Comparison of ENCODE assay signal across 12 cellular contexts in the genomic region with DNA sequence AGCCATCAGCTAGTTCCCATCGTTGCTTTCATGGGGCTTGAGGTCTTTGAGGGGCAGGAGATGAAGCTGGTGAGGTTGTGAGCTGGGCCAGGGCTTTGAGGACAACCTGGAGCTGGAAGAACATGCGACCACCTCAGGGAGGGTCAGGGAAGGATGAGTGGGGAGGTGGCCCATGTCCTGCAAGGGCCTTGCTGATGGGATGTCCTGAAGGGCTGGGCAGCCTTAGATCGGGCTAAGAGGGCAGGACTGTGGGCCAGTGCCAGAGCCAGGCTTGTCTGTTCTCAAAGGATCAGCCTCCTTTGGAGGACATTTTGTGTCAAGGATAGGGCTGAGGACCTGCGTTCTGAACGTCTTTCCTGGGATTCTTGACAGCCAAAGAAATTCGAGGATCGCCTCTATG. TPM values are rescaled to one million over a fixed set of nuclear protein-coding genes. Genes with fewer than 3 reads are reported as not detected.
DNase-seq lines count a peak whose midpoint lies in the region; TF ChIP-seq lines count a peak whose summit lies in the region.
"Had no signal": no experiment of that assay in that cellular context is flagged by ENCODE, and none has a peak within 500 bp of the region (broad histone marks: within the 10 kb centered on the region; RNA-seq: fewer than 3 reads in every experiment).

No MANE protein-coding gene starts in this region.

- CTCF ChIA-PET in A673 (lab: Charles Lee) (interaction anchor here (1.4 kb wide), 1 partner anchor 11 kb away, joined by 3 read pairs; no protein-coding TSS in a partner anchor), RWPE1 (lab: Yijun Ruan, JAX) (no interaction called here)

- H3K27me3 ChIP-seq in A673 (replicated peaks; ENCODE audit: insufficient read depth, low read depth, low read length, poor library complexity): no peaks in the 10 kb centered on the region
- no peaks in the 10 kb centered on the region for H3K27me3 ChIP-seq in esophagus muscularis mucosa
- H3K27me3 ChIP-seq: testis had no signal

- 64% methylated on average over 7 of the region's 7 CpGs for WGBS in esophagus muscularis mucosa

- H3K9me3 ChIP-seq in A673 (ENCODE audit: low read depth, low read length, poor library complexity, severe bottlenecking) (no peaks in the 10 kb centered on the region), esophagus muscularis mucosa (no peaks in the 10 kb centered on the region)
- H3K9me3 ChIP-seq: testis had no signal

- in situ Hi-C loops in G401 (cut with HindIII; ENCODE audit: low sequenced_read_pairs): no loop called here

- POLR2A ChIA-PET in A673 (lab: Charles Lee; ENCODE audit: low non-redundant PET): no interaction called here
- POLR2A ChIA-PET in RWPE1 (lab: Yijun Ruan, JAX; ENCODE audit: low non-redundant PET): no interaction called here

- H3K4me1 ChIP-seq in A673 (ENCODE audit: insufficient read depth, low read length, poor library complexity, severe bottlenecking): peaks cover 7% of the 10 kb centered on the region
- peaks cover 25 to 32% (median 27%) of the 10 kb centered on the region in 4 donors for H3K4me1 ChIP-seq in esophagus muscularis mucosa
- H3K4me1 ChIP-seq: testis had no signal

- peaks cover 22% of the 10 kb centered on the region for H3K4me1 Mint-ChIP-seq in neural crest cell

- TF ChIP-seq POLR2A in esophagus muscularis mucosa (IDR thresholded peaks at IDR 0.05; ENCODE audit: low read depth): no peak

- intact Hi-C loops in A673 (cut with micrococcal nuclease; ENCODE audit: unreplicated experiment) (no loop called here), esophagus muscularis mucosa (cut with DNase I) (no loop called here)

- peaks cover 21% of the 10 kb centered on the region for H3K36me3 Mint-ChIP-seq in neural crest cell (ENCODE audit: low read depth)

- BruUV-seq in A673 (replicated peaks; lab: Mats Ljungman, UMichigan): no TSS peak

- no peaks in the 10 kb centered on the region for H3K9me3 Mint-ChIP-seq in neural crest cell

- TF ChIP-seq EP300 in esophagus muscularis mucosa (IDR thresholded peaks at IDR 0.05): no peak

- peak overlapping the region; percentile 72 for H3K4me3 Mint-ChIP-seq in neural crest cell

- H3K27ac ChIP-seq in A673 (ENCODE audit: low read depth, low read length, poor library complexity, severe bottlenecking) (peak overlapping the region; percentile 60), RWPE1 (peak overlapping the region; percentile 78), esophagus muscularis mucosa (replicated peaks in 1 of 4) (peak overlapping the region; percentile 88 to 95 (median 94))

- TF ChIP-seq CTCF in A673 (conservative IDR thresholded peaks at IDR 0.05; ENCODE audit: low read depth, low read length) (no peak), RWPE1 (conservative IDR thresholded peaks at IDR 0.05; ENCODE audit: low read depth) (no peak), esophagus muscularis mucosa (IDR thresholded peaks at IDR 0.05) (no peak), neural crest cell (conservative IDR thresholded peaks at IDR 0.05) (no peak)

- DNase-seq in A673 (ENCODE audit: low spot score): no peak
- DNase-seq in RWPE1 (ENCODE audit: low spot score): no peak
- no peak for DNase-seq in esophagus muscularis mucosa (ENCODE audit: extremely low spot score)
- DNase-seq in neural crest cell (ENCODE audit: low read depth, low spot score): no peak
- DNase-seq in G401 (ENCODE audit: low spot score): no peak
- DNase-seq in NCI-H128 (lab: John Stamatoyannopoulos, UW; ENCODE audit: unreplicated experiment): no peak
- no peak for DNase-seq in stimulated activated CD4-positive, alpha-beta T cell treated with anti-CD3 and anti-CD28 coated beads, Interleukin-15, amount 100 ng/mL, for 24 hours
- no peak for DNase-seq in NCI-H2171 (lab: John Stamatoyannopoulos, UW)
- DNase-seq: Calu3, NCI-H2029 treated with DMSO at 0.1 percent for 48 hours had no signal

- H3K4me3 ChIP-seq in A673 (ENCODE audit: low read depth, low read length, poor library complexity, severe bottlenecking) (peak overlapping the region; percentile 54), esophagus muscularis mucosa (peak overlapping the region in 3 of 4 donors; percentile 64 to 67 (median 65))

- H3K36me3 ChIP-seq in A673 (ENCODE audit: insufficient read depth, low read length, poor library complexity, severe bottlenecking): peaks cover 40% of the 10 kb centered on the region
- H3K36me3 ChIP-seq in esophagus muscularis mucosa: peaks cover 39 to 48% (median 48%) of the 10 kb centered on the region in 4 donors

- peak overlapping the region; percentile 43 for H3K27ac Mint-ChIP-seq in neural crest cell (ENCODE audit: unreplicated experiment)

- peaks cover 24% of the 10 kb centered on the region for H3K27me3 Mint-ChIP-seq in neural crest cell (ENCODE audit: low read depth)

RNA-seq across cellular contexts. Expression of gene CYTH2, which starts 10.5 kb away (rescaled TPM):
- total RNA-seq in A673 (2021) (120 and 125 TPM in 2 replicates), esophagus muscularis mucosa (10 to 100 TPM; 40.1 to 50.7 (median 48.4) TPM), neural crest cell (172 and 196 TPM in 2 replicates)
- 87.4 and 107 TPM in 2 replicates for total RNA-seq in G401 (2014; rRNA removed; shearing (Covaris generic))

RNA-seq across cellular contexts. Expression of gene KCNJ14, which starts 24.3 kb away (rescaled TPM):
- 6.5 and 7.0 TPM in 2 replicates for total RNA-seq in A673 (2021)
- under 1 TPM; 0.42 to 0.86 (median 0.51) TPM for total RNA-seq in esophagus muscularis mucosa
- total RNA-seq in neural crest cell: 1.5 and 2.0 TPM in 2 replicates
- total RNA-seq in G401 (2014; rRNA removed; shearing (Covaris generic)): 0.31 TPM in 1 of 2 replicates, not detected in the other

RNA-seq across cellular contexts. Expression of gene LMTK3, which starts 31.9 kb away (rescaled TPM):
- total RNA-seq in A673 (2021): 0.52 and 1.0 TPM in 2 replicates
- total RNA-seq in esophagus muscularis mucosa: under 1 TPM; 0.17 to 0.57 (median 0.37) TPM
- 3.1 and 3.3 TPM in 2 replicates for total RNA-seq in neural crest cell
- total RNA-seq in G401 (2014; rRNA removed; shearing (Covaris generic)): 8.1 and 12.5 TPM in 2 replicates
- total RNA-seq: H4 had no signal

RNA-seq across cellular contexts. Expression of gene GRWD1, which starts 33.9 kb away (rescaled TPM):
- 86.4 and 109 TPM in 2 replicates for total RNA-seq in A673 (2021)
- 10 to 100 TPM; 19.5 to 42.9 (median 31.7) TPM for total RNA-seq in esophagus muscularis mucosa
- total RNA-seq in neural crest cell: 52.1 and 56.1 TPM in 2 replicates
- 87.9 and 99.8 TPM in 2 replicates for total RNA-seq in G401 (2014; rRNA removed; shearing (Covaris generic))
